In the genomic region with DNA sequence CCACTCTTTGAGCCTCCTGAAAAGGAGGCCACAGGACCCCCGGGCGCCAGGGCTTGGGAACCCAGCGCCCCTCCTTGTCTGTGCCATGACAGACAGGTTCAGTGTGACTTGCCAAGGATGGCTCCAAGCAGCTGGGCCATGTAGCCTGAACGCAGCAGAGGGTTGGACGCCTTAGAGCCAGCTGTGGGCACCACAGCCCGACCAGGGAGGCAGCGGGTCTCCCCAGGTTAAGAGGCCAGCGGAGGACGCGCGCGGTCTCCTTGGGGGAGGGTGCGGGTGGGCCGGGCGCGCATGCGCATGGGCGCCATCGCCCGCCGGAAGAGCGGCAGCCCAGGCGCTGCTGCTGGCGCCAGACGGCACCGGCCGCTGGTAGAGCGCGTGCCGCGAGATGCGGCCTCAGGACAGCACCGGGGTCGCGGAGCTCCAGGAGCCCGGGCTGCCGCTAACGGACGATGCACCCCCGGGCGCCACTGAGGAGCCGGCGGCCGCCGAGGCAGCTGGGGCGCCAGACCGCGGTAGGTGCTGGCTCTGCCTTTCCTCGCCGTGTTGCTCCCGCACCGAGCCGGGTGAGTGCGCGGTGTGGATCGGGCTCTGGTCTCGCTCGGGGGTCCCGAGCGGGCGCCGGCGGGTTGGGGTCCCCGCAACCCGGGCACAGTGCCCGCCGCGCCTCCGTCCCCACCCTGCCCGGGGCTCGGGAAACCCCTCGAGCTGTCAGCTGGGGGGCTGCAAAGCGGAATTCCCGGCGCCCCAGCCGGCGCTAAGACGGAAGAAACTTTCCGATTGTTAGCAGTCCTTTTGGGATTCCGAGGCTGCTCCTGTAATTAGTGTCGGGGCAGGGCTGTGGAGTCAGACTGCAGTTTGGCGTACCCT, we compare ENCODE assay signal across 8 cellular contexts. TPM values are rescaled to one million over a fixed set of nuclear protein-coding genes. Genes with fewer than 3 reads are reported as not detected.
DNase-seq lines count a peak whose midpoint lies in the region; ATAC-seq and TF ChIP-seq lines count a peak whose summit lies in the region.

Gene SLC35G1, plus strand, starts transcription at position 333 of the 870 bp plus-strand sequence. Its CDS starts 56 bp downstream, at position 389.

- H3K36me3 ChIP-seq in Caco-2 (ENCODE audit: control insufficient read depth, insufficient read depth, low read length) (no peaks in the 10 kb centered on the region), OCI-LY7 (ENCODE audit: insufficient read depth, low read length) (no peaks in the 10 kb centered on the region)
- H3K36me3 ChIP-seq in naive thymus-derived CD4-positive, alpha-beta T cell (ENCODE audit: control insufficient read depth in 2 of 3, insufficient read depth in 3 of 3, low read length in 3 of 3): no peaks in the 10 kb centered on the region

- no peaks in the 10 kb centered on the region for H3K4me1 Mint-ChIP-seq in Caco-2 (ENCODE audit: low read depth, unreplicated experiment)
- H3K4me1 Mint-ChIP-seq in activated T-cell treated with anti-CD3 and anti-CD28 coated beads, Interleukin-2, amount 50 U/mL, for 24 hours (ENCODE audit: low read depth): peaks cover 42% of the 10 kb centered on the region
- peaks cover 23 to 47% (median 40%) of the 10 kb centered on the region in 7 donors for H3K4me1 Mint-ChIP-seq in naive thymus-derived CD4-positive, alpha-beta T cell
- peaks cover 27% of the 10 kb centered on the region for H3K4me1 Mint-ChIP-seq in stimulated activated memory B cell treated with anti-CD40 and anti-IgM and Interleukin-4, amounts not matched to agents 10 μg/mL and 1 μg/mL and 100 μg/mL, for 72 hours

- TF ChIP-seq CTCF in Caco-2 (IDR thresholded peaks at IDR 0.05; ENCODE audit: insufficient read depth in 1 of 2, low read depth in 1 of 2, low read length in 1 of 2, severe bottlenecking in 1 of 2, unreplicated experiment in 1 of 2): no peak
- 0 out of 2 replicates have a peak, but pooled peaks have one; percentile 17 for TF ChIP-seq CTCF in OCI-LY7 (conservative IDR thresholded peaks at IDR 0.05; ENCODE audit: low read length)

- peak within 1 kb of the TSS; percentile 80 for H3K4me3 Mint-ChIP-seq in Caco-2 (ENCODE audit: unreplicated experiment)
- H3K4me3 Mint-ChIP-seq in activated T-cell treated with anti-CD3 and anti-CD28 coated beads, Interleukin-2, amount 50 U/mL, for 24 hours: peak within 1 kb of the TSS; percentile 83
- peak within 1 kb of the TSS; percentile 81 to 91 (median 86) for H3K4me3 Mint-ChIP-seq in naive thymus-derived CD4-positive, alpha-beta T cell
- H3K4me3 Mint-ChIP-seq in stimulated activated memory B cell treated with anti-CD40 and anti-IgM and Interleukin-4, amounts not matched to agents 10 μg/mL and 1 μg/mL and 100 μg/mL, for 72 hours: peak within 1 kb of the TSS; percentile 78

- H3K27me3 Mint-ChIP-seq in Caco-2 (ENCODE audit: insufficient read depth, unreplicated experiment): no peaks in the 10 kb centered on the region
- peaks cover 7% of the 10 kb centered on the region for H3K27me3 Mint-ChIP-seq in activated T-cell treated with anti-CD3 and anti-CD28 coated beads, Interleukin-2, amount 50 U/mL, for 24 hours
- H3K27me3 Mint-ChIP-seq in naive thymus-derived CD4-positive, alpha-beta T cell: peaks cover 0 to 9% (median 7%) of the 10 kb centered on the region in 5 donors
- H3K27me3 Mint-ChIP-seq in stimulated activated memory B cell treated with anti-CD40 and anti-IgM and Interleukin-4, amounts not matched to agents 10 μg/mL and 1 μg/mL and 100 μg/mL, for 72 hours: no peaks in the 10 kb centered on the region

- no peaks in the 10 kb centered on the region for H4K20me1 ChIP-seq in OCI-LY7 (ENCODE audit: insufficient read depth, low read length)

- no peaks in the 10 kb centered on the region for H3K79me2 ChIP-seq in OCI-LY7 (ENCODE audit: insufficient read depth, low read depth, low read length)

- no peaks in the 10 kb centered on the region for H3K9me3 Mint-ChIP-seq in Caco-2 (ENCODE audit: unreplicated experiment)
- H3K9me3 Mint-ChIP-seq in activated T-cell treated with anti-CD3 and anti-CD28 coated beads, Interleukin-2, amount 50 U/mL, for 24 hours: no peaks in the 10 kb centered on the region
- no peaks in the 10 kb centered on the region for H3K9me3 Mint-ChIP-seq in naive thymus-derived CD4-positive, alpha-beta T cell
- H3K9me3 Mint-ChIP-seq in stimulated activated memory B cell treated with anti-CD40 and anti-IgM and Interleukin-4, amounts not matched to agents 10 μg/mL and 1 μg/mL and 100 μg/mL, for 72 hours: no peaks in the 10 kb centered on the region

- H3K4me2 ChIP-seq in OCI-LY7 (ENCODE audit: low read length): peak within 1 kb of the TSS; percentile 79

- H2AFZ ChIP-seq in OCI-LY7 (ENCODE audit: low read length): peak within 1 kb of the TSS; percentile 100

- no peaks in the 10 kb centered on the region for H3K27me3 ChIP-seq in Caco-2 (replicated peaks; ENCODE audit: control insufficient read depth, insufficient read depth, low read length)
- H3K27me3 ChIP-seq in naive thymus-derived CD4-positive, alpha-beta T cell (ENCODE audit: control insufficient read depth in 2 of 2, insufficient read depth in 2 of 2, low read length in 2 of 2): no peaks in the 10 kb centered on the region

- intact Hi-C loops in Caco-2 (cut with micrococcal nuclease; ENCODE audit: unreplicated experiment) (no loop called here), OCI-LY7 (cut with micrococcal nuclease; ENCODE audit: unreplicated experiment) (loop anchor here (10.0 kb wide), 1 partner anchor 189 kb away; the partner anchor contains the start of gene FRA10AC1)
- intact Hi-C loops in naive thymus-derived CD4-positive, alpha-beta T cell (cut with micrococcal nuclease): loop anchor here (1.0 to 10.0 kb wide), 7 partner anchors 11 to 1969 kb away; partner anchors contain the start of genes FRA10AC1 (in 2 of the 2), BTAF1 (in 1 of the 2), CEP55 (in 1 of the 2) and HELLS (in 1 of the 2)

- ATAC-seq in GM19463 (IDR thresholded peaks at IDR 0.05; ENCODE audit: unreplicated experiment) (peak; percentile 93), HG03571 (IDR thresholded peaks at IDR 0.05; ENCODE audit: unreplicated experiment) (peak; percentile 93)
- ATAC-seq in naive thymus-derived CD4-positive, alpha-beta T cell: peak; percentile 89
- ATAC-seq in stimulated activated memory B cell treated with anti-CD40 and anti-IgM and Interleukin-4, amounts not matched to agents 10 μg/mL and 1 μg/mL and 100 μg/mL, for 72 hours: peak; percentile 96

- H3K4me1 ChIP-seq in Caco-2 (peaks cover 6% of the 10 kb centered on the region; the same call in 1 of the 2 replicates), OCI-LY7 (ENCODE audit: insufficient read depth, low read length, poor library complexity, severe bottlenecking) (peaks cover 15% of the 10 kb centered on the region)
- H3K4me1 ChIP-seq in naive thymus-derived CD4-positive, alpha-beta T cell (ENCODE audit: control insufficient read depth in 2 of 2, insufficient read depth in 2 of 2, low read length in 2 of 2): peaks cover 6 to 18% of the 10 kb centered on the region in 2 donors

- H3K9me3 ChIP-seq in Caco-2 (no peaks in the 10 kb centered on the region), OCI-LY7 (ENCODE audit: low read length) (no peaks in the 10 kb centered on the region)
- no peaks in the 10 kb centered on the region for H3K9me3 ChIP-seq in naive thymus-derived CD4-positive, alpha-beta T cell (ENCODE audit: control insufficient read depth in 2 of 3, low read length in 3 of 3)

- H3K36me3 Mint-ChIP-seq in Caco-2 (ENCODE audit: insufficient read depth, unreplicated experiment): peaks cover 9% of the 10 kb centered on the region
- H3K36me3 Mint-ChIP-seq in activated T-cell treated with anti-CD3 and anti-CD28 coated beads, Interleukin-2, amount 50 U/mL, for 24 hours (ENCODE audit: low read depth): peaks cover 10% of the 10 kb centered on the region
- peaks cover 0 to 12% (median 7%) of the 10 kb centered on the region in 5 donors for H3K36me3 Mint-ChIP-seq in naive thymus-derived CD4-positive, alpha-beta T cell
- peaks cover 4% of the 10 kb centered on the region for H3K36me3 Mint-ChIP-seq in stimulated activated memory B cell treated with anti-CD40 and anti-IgM and Interleukin-4, amounts not matched to agents 10 μg/mL and 1 μg/mL and 100 μg/mL, for 72 hours

- CTCF ChIA-PET in Caco-2 (lab: Charles Lee): interaction anchor here (0.9 to 1.3 kb wide), 3 partner anchors 23 to 426 kb away, joined by 3 read pairs; no protein-coding TSS in a partner anchor
- CTCF ChIA-PET in OCI-LY7 (lab: Charles Lee; ENCODE audit: unreplicated experiment): interaction anchor here (0.7 to 1.7 kb wide), 2 partner anchors 11 to 23 kb away, joined by 3 to 4 read pairs; no protein-coding TSS in a partner anchor
- CTCF ChIA-PET in naive thymus-derived CD4-positive, alpha-beta T cell (lab: Charles Lee): interaction anchor here (0.6 kb wide), 1 partner anchor 72 kb away, joined by 3 read pairs; no protein-coding TSS in a partner anchor

- H3K27ac Mint-ChIP-seq in Caco-2 (ENCODE audit: unreplicated experiment): no peak within 1 kb of the TSS
- peak within 1 kb of the TSS; percentile 84 for H3K27ac Mint-ChIP-seq in activated T-cell treated with anti-CD3 and anti-CD28 coated beads, Interleukin-2, amount 50 U/mL, for 24 hours
- H3K27ac Mint-ChIP-seq in naive thymus-derived CD4-positive, alpha-beta T cell: peak within 1 kb of the TSS; percentile 56 to 81 (median 74)
- peak within 1 kb of the TSS; percentile 71 for H3K27ac Mint-ChIP-seq in stimulated activated memory B cell treated with anti-CD40 and anti-IgM and Interleukin-4, amounts not matched to agents 10 μg/mL and 1 μg/mL and 100 μg/mL, for 72 hours

- H3K4me3 ChIP-seq in Caco-2 (ENCODE audit: low read depth, low read length) (peak within 1 kb of the TSS; percentile 76), OCI-LY7 (ENCODE audit: low read depth, low read length, poor library complexity, severe bottlenecking) (peak within 1 kb of the TSS; percentile 73)
- H3K4me3 ChIP-seq in naive thymus-derived CD4-positive, alpha-beta T cell (ENCODE audit: low read length): peak within 1 kb of the TSS; percentile 72

- BruUV-seq in Caco-2 (replicated peaks; lab: Mats Ljungman, UMichigan): no TSS peak
- BruUV-seq in OCI-LY7 (replicated peaks; lab: Mats Ljungman, UMichigan): no TSS peak

- peak; percentile 70 to 72 for DNase-seq in Caco-2
- DNase-seq in OCI-LY7 (ENCODE audit: low spot score): peak; percentile 87
- DNase-seq in activated T-cell treated with anti-CD3 and anti-CD28 coated beads, Interleukin-2, amount 50 U/mL, for 24 hours: peak; percentile 87
- peak; percentile 64 for DNase-seq in fibroblast of gingiva (ENCODE audit: low read depth)
- peak; percentile 48 to 75 (median 66) for DNase-seq in naive thymus-derived CD4-positive, alpha-beta T cell

- H3K27ac ChIP-seq in OCI-LY7 (ENCODE audit: low read depth, low read length, poor library complexity, severe bottlenecking): no peak within 1 kb of the TSS
- H3K27ac ChIP-seq in naive thymus-derived CD4-positive, alpha-beta T cell (ENCODE audit: low read depth, low read length): peak within 1 kb of the TSS; percentile 62

- POLR2A ChIA-PET in Caco-2 (lab: Charles Lee): no interaction called here
- POLR2A ChIA-PET in OCI-LY7 (lab: Charles Lee): interaction anchor here (0.6 to 2.3 kb wide), 4 partner anchors 10 to 1051 kb away, joined by 5 to 11 read pairs (median 8); no protein-coding TSS in a partner anchor
- POLR2A ChIA-PET in naive thymus-derived CD4-positive, alpha-beta T cell (lab: Charles Lee): interaction anchor here (1.1 to 1.6 kb wide), 3 partner anchors 12 to 192 kb away, joined by 3 to 8 read pairs (median 6); partner anchors contain the start of gene FRA10AC1

- no peaks in the 10 kb centered on the region for H3K9me2 ChIP-seq in OCI-LY7 (ENCODE audit: insufficient read depth, low read length)

RNA-seq across cellular contexts. Expression of gene SLC35G1, which starts in this region (rescaled TPM):
- total RNA-seq in Caco-2 (2022): 10.6 and 11.0 TPM in 2 replicates
- total RNA-seq in OCI-LY7 (2014; rRNA removed; shearing (Covaris generic)): 5.9 and 6.0 TPM in 2 replicates
- total RNA-seq in OCI-LY7 (2022): 6.0 and 6.9 TPM in 2 replicates
- 1 to 10 TPM; 2.4 to 7.2 (median 3.5) TPM for total RNA-seq in naive thymus-derived CD4-positive, alpha-beta T cell
- polyA plus RNA-seq in naive thymus-derived CD4-positive, alpha-beta T cell: 1 to 10 TPM; 4.5 TPM
